Comparison of ENCODE assay signal across 18 cellular contexts in the genomic region with DNA sequence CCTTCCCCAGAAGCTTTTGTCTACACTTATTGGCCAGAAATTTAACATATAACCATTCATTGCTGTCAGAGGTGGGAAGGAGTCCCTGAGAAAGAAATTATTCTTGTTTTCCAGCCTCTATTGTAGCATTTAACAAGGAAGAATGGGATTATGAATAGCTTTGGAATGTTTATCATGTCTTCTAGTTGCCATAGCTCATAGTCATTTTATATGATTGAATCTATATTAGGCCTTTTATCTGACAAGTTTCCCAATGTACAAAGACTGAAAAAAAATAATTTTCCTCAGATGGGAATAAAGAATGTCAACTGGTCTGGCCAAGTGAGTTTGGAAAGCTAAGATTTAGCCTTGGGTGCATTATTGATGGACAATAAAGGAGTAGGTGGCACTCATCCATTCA. TPM values are rescaled to one million over a fixed set of nuclear protein-coding genes. Genes with fewer than 3 reads are reported as not detected.
DNase-seq lines count a peak whose midpoint lies in the region; ATAC-seq and TF ChIP-seq lines count a peak whose summit lies in the region.
"Had no signal": no experiment of that assay in that cellular context is flagged by ENCODE, and none has a peak within 500 bp of the region (broad histone marks: within the 10 kb centered on the region; RNA-seq: fewer than 3 reads in every experiment).

No MANE protein-coding gene starts in this region.

- H2AFZ ChIP-seq in Karpas-422 (ENCODE audit: low read length) (no peak overlapping the region), osteoblast (ENCODE audit: low read length) (no peak overlapping the region)
- H2AFZ ChIP-seq: GM23338 had no signal

- H3K27ac ChIP-seq in Karpas-422 (ENCODE audit: low read length) (peak overlapping the region; percentile 99), osteoblast (ENCODE audit: low read depth, low read length) (peak overlapping the region; percentile 89), sigmoid colon (no peak overlapping the region), right cardiac atrium (ENCODE audit: low read length) (no peak overlapping the region)

- H3K4me2 ChIP-seq in Karpas-422 (ENCODE audit: low read depth, low read length, poor library complexity, severe bottlenecking) = peak overlapping the region; percentile 71
- no peak overlapping the region for H3K4me2 ChIP-seq in osteoblast (ENCODE audit: insufficient read depth, low read length)
- H3K4me2 ChIP-seq: GM23338 had no signal

- H3K27me3 ChIP-seq in Karpas-422 (ENCODE audit: low read length) = no peaks in the 10 kb centered on the region
- H3K27me3 ChIP-seq in osteoblast (ENCODE audit: insufficient read depth, low read length) = no peaks in the 10 kb centered on the region
- H3K27me3 ChIP-seq in sigmoid colon = no peaks in the 10 kb centered on the region
- no peaks in the 10 kb centered on the region for H3K27me3 ChIP-seq in right cardiac atrium (ENCODE audit: control insufficient read depth, insufficient read depth)
- H3K27me3 ChIP-seq: left lung had no signal

- POLR2A ChIA-PET in activated CD4-positive, alpha-beta T cell treated with anti-CD3 and anti-CD28 coated beads for 36 hours (lab: Charles Lee) = interaction anchor here (0.9 to 1.4 kb wide), 3 partner anchors 8 to 15 kb away, joined by 3 to 6 read pairs (median 5); no protein-coding TSS in a partner anchor

- H3K27ac Mint-ChIP-seq in activated CD4-positive, alpha-beta T cell treated with anti-CD3 and anti-CD28 coated beads for 36 hours = peak overlapping the region; percentile 77
- H3K27ac Mint-ChIP-seq in activated naive CD8-positive, alpha-beta T cell treated with anti-CD3 and anti-CD28 coated beads for 36 hours = peak overlapping the region; percentile 92
- H3K27ac Mint-ChIP-seq: GM23338 had no signal

- no peaks in the 10 kb centered on the region for H3K9me3 Mint-ChIP-seq in activated CD4-positive, alpha-beta T cell treated with anti-CD3 and anti-CD28 coated beads for 36 hours (ENCODE audit: low read depth)
- peaks cover 1% of the 10 kb centered on the region for H3K9me3 Mint-ChIP-seq in activated naive CD8-positive, alpha-beta T cell treated with anti-CD3 and anti-CD28 coated beads for 36 hours
- H3K9me3 Mint-ChIP-seq: GM23338 had no signal

- H3K4me1 Mint-ChIP-seq in activated CD4-positive, alpha-beta T cell treated with anti-CD3 and anti-CD28 coated beads for 36 hours = peaks cover 88% of the 10 kb centered on the region
- H3K4me1 Mint-ChIP-seq in activated naive CD8-positive, alpha-beta T cell treated with anti-CD3 and anti-CD28 coated beads for 36 hours = peaks cover 74% of the 10 kb centered on the region

- ATAC-seq in activated CD4-positive, alpha-beta T cell treated with anti-CD3 and anti-CD28 coated beads for 36 hours = no peak
- ATAC-seq in right cardiac atrium = no peak
- ATAC-seq: GM23338, left lung had no signal

- peaks cover 71% of the 10 kb centered on the region for H3K79me2 ChIP-seq in Karpas-422 (ENCODE audit: low read length)
- H3K79me2 ChIP-seq in osteoblast (ENCODE audit: insufficient read depth, low read length) = no peaks in the 10 kb centered on the region

- CTCF ChIA-PET in activated CD4-positive, alpha-beta T cell treated with anti-CD3 and anti-CD28 coated beads for 36 hours (lab: Charles Lee) = interaction anchor here (0.9 to 7.2 kb wide), 5 partner anchors 11 to 24 kb away, joined by 3 to 58 read pairs (median 7); no protein-coding TSS in a partner anchor

- peaks cover 68% of the 10 kb centered on the region for H3K36me3 Mint-ChIP-seq in activated CD4-positive, alpha-beta T cell treated with anti-CD3 and anti-CD28 coated beads for 36 hours (ENCODE audit: low read depth)
- peaks cover 72% of the 10 kb centered on the region for H3K36me3 Mint-ChIP-seq in activated naive CD8-positive, alpha-beta T cell treated with anti-CD3 and anti-CD28 coated beads for 36 hours

- no peak for DNase-seq in activated CD4-positive, alpha-beta T cell treated with anti-CD3 and anti-CD28 coated beads for 36 hours
- DNase-seq in activated CD4-positive, alpha-beta T cell treated with anti-CD3 and anti-CD28 coated beads for 4 hours = no peak
- no peak for DNase-seq in Karpas-422
- DNase-seq in activated naive CD8-positive, alpha-beta T cell treated with anti-CD3 and anti-CD28 coated beads for 36 hours = no peak
- no peak for DNase-seq in osteoblast (ENCODE audit: insufficient read length, low spot score, missing footprints)
- DNase-seq in sigmoid colon = no peak
- no peak for DNase-seq in stimulated activated CD4-positive, alpha-beta T cell treated with anti-CD3 and anti-CD28 coated beads, Interleukin-4, amount 100 ng/mL, for 4 hours
- DNase-seq in right cardiac atrium = no peak
- DNase-seq: COR-L47; KG1; left lung; NCI-H1694; NCI-H524 treated with DMSO at 0.1 percent for 48 hours; stimulated activated CD4-positive, alpha-beta T cell treated with anti-CD3 and anti-CD28 coated beads, Interleukin-4, amount 100 ng/mL, for 24 hours; stimulated activated naive CD4-positive, alpha-beta T cell; T1000 had no signal

- H4K20me1 ChIP-seq in Karpas-422 (ENCODE audit: insufficient read depth, low read depth, low read length) (no peaks in the 10 kb centered on the region), osteoblast (ENCODE audit: insufficient read depth, low read length) (no peaks in the 10 kb centered on the region)

- TF ChIP-seq CTCF in osteoblast (IDR thresholded peaks at IDR 0.05; ENCODE audit: extremely low read depth, low read depth, low read length) (no peak), sigmoid colon (IDR thresholded peaks at IDR 0.05) (no peak)

- no peaks in the 10 kb centered on the region for H3K9me2 ChIP-seq in Karpas-422 (replicated peaks; ENCODE audit: insufficient read depth, low read length)

- TF ChIP-seq POLR2A in sigmoid colon (IDR thresholded peaks at IDR 0.05) = no peak

- no peak for TF ChIP-seq EP300 in sigmoid colon (IDR thresholded peaks at IDR 0.05)

- H3K9me3 ChIP-seq in Karpas-422 (ENCODE audit: low read length) = no peaks in the 10 kb centered on the region
- H3K9me3 ChIP-seq in osteoblast (ENCODE audit: low read depth, low read length) = no peaks in the 10 kb centered on the region
- no peaks in the 10 kb centered on the region for H3K9me3 ChIP-seq in sigmoid colon
- no peaks in the 10 kb centered on the region for H3K9me3 ChIP-seq in right cardiac atrium (ENCODE audit: control insufficient read depth, low read length)
- H3K9me3 ChIP-seq: left lung had no signal

- H3K9ac ChIP-seq in Karpas-422 (ENCODE audit: low read length) = 0 out of 2 replicates have a peak overlapping the region, but pooled peaks have one; percentile 66

- H3K4me3 Mint-ChIP-seq in activated CD4-positive, alpha-beta T cell treated with anti-CD3 and anti-CD28 coated beads for 36 hours = no peak overlapping the region
- no peak overlapping the region for H3K4me3 Mint-ChIP-seq in activated naive CD8-positive, alpha-beta T cell treated with anti-CD3 and anti-CD28 coated beads for 36 hours
- H3K4me3 Mint-ChIP-seq: GM23338 had no signal

- intact Hi-C loops in activated CD4-positive, alpha-beta T cell treated with anti-CD3 and anti-CD28 coated beads for 36 hours (cut with DNase I, micrococcal nuclease) = no loop called here
- intact Hi-C loops in sigmoid colon (cut with DNase I) (no loop called here), right cardiac atrium (cut with DNase I) (no loop called here)

- no peak overlapping the region for H3K4me3 ChIP-seq in Karpas-422 (ENCODE audit: low read length)
- no peak overlapping the region for H3K4me3 ChIP-seq in osteoblast (ENCODE audit: insufficient read depth, low read length)
- H3K4me3 ChIP-seq in sigmoid colon = no peak overlapping the region
- no peak overlapping the region for H3K4me3 ChIP-seq in right cardiac atrium (ENCODE audit: low read length)
- H3K4me3 ChIP-seq: GM23338, left lung had no signal

- peaks cover 87% of the 10 kb centered on the region for H3K4me1 ChIP-seq in Karpas-422 (ENCODE audit: low read length)
- peaks cover 49% of the 10 kb centered on the region for H3K4me1 ChIP-seq in osteoblast (ENCODE audit: insufficient read depth, low read length)
- no peaks in the 10 kb centered on the region for H3K4me1 ChIP-seq in sigmoid colon
- H3K4me1 ChIP-seq in right cardiac atrium (ENCODE audit: control insufficient read depth, insufficient read depth, low read length) = no peaks in the 10 kb centered on the region

- H3K36me3 ChIP-seq in Karpas-422 (ENCODE audit: insufficient read depth, low read length) = peaks cover 40% of the 10 kb centered on the region
- H3K36me3 ChIP-seq in osteoblast (ENCODE audit: insufficient read depth, low read length) = no peaks in the 10 kb centered on the region
- no peaks in the 10 kb centered on the region for H3K36me3 ChIP-seq in sigmoid colon
- H3K36me3 ChIP-seq: left lung had no signal

- no peaks in the 10 kb centered on the region for H3K27me3 Mint-ChIP-seq in activated CD4-positive, alpha-beta T cell treated with anti-CD3 and anti-CD28 coated beads for 36 hours
- no peaks in the 10 kb centered on the region for H3K27me3 Mint-ChIP-seq in activated naive CD8-positive, alpha-beta T cell treated with anti-CD3 and anti-CD28 coated beads for 36 hours

RNA-seq across cellular contexts. Expression of gene PTPRC, which starts 28.3 kb away (rescaled TPM):
- 100 to 1,000 TPM; 458 to 564 TPM for total RNA-seq in activated CD4-positive, alpha-beta T cell treated with anti-CD3 and anti-CD28 coated beads for 36 hours
- 367 and 812 TPM in 2 replicates for total RNA-seq in Karpas-422 (2014; rRNA removed; shearing (Covaris generic); ENCODE audit: low replicate concordance)
- total RNA-seq in activated naive CD8-positive, alpha-beta T cell treated with anti-CD3 and anti-CD28 coated beads for 36 hours = 100 to 1,000 TPM; 421 to 422 TPM
- total RNA-seq in osteoblast = under 0.01 and 1.1 TPM in 2 replicates
- total RNA-seq in sigmoid colon = 10 to 100 TPM; 11.6 to 18.6 (median 12.2) TPM
- 10 to 100 TPM in 2 of 3 donors, 1 to 10 TPM in 1; 4.8 to 78.6 (median 16.4) TPM for polyA plus RNA-seq in sigmoid colon
- total RNA-seq in right cardiac atrium = 10 to 100 TPM in 3 of 4 donors, 1 to 10 TPM in 1; 9.1 to 16.2 (median 12.9) TPM
- polyA plus RNA-seq in right cardiac atrium = 1.3 TPM
- total RNA-seq: renal cortical epithelial cell had no signal

Comparison
In these comparisons a context has a peak if more than half of its experiments do, and no peak if none do; other contexts are left out.
1. H3K27ac ChIP-seq: peak in Karpas-422 (single experiment) and osteoblast (single experiment); none in sigmoid colon (0 of 4) and right cardiac atrium (single experiment).
2. RNA of gene PTPRC, which starts 28.3 kb away (total RNA-seq): 367 to 812 TPM in Karpas-422, 458 to 564 TPM in activated CD4-positive, alpha-beta T cell treated with anti-CD3 and anti-CD28 coated beads for 36 hours and 421 to 422 TPM in activated naive CD8-positive, alpha-beta T cell treated with anti-CD3 and anti-CD28 coated beads for 36 hours; 9.1 to 16.2 TPM in right cardiac atrium, 11.6 to 18.6 TPM in sigmoid colon and under 0.01 to 1.1 TPM in osteoblast; every median in the first group is over 10 times any median in the second.